In genomic region chr4:22514431-22514830, GRCh38 we compare ENCODE assay signal across 8 cellular contexts. TPM values are rescaled to one million over a fixed set of nuclear protein-coding genes. Genes with fewer than 3 reads are reported as not detected.
DNase-seq lines count a peak whose midpoint lies in the region; ATAC-seq and TF ChIP-seq lines count a peak whose summit lies in the region.

No MANE protein-coding gene starts in this region.

- no peak for ATAC-seq in left lobe of liver
- ATAC-seq in stimulated activated memory B cell treated with anti-CD40 and anti-IgM and Interleukin-4, amounts not matched to agents 10 μg/mL and 1 μg/mL and 100 μg/mL, for 72 hours = no peak

- no peak overlapping the region for H3K27ac Mint-ChIP-seq in activated CD4-positive, alpha-beta T cell treated with anti-CD3 and anti-CD28 coated beads, Interleukin-2, amount 10 ng/mL, durations not matched to agents 7 days and 5 days
- H3K27ac Mint-ChIP-seq in stimulated activated memory B cell treated with anti-CD40 and anti-IgM and Interleukin-4, amounts not matched to agents 10 μg/mL and 1 μg/mL and 100 μg/mL, for 72 hours = no peak overlapping the region

- H3K36me3 ChIP-seq in adipocyte (ENCODE audit: control insufficient read depth, insufficient read depth, low read length, severe bottlenecking) (no peaks in the 10 kb centered on the region), suprapubic skin (no peaks in the 10 kb centered on the region)

- H3K27ac ChIP-seq in suprapubic skin = no peak overlapping the region

- CTCF ChIA-PET in activated CD4-positive, alpha-beta T cell treated with anti-CD3 and anti-CD28 coated beads, Interleukin-2, amount 10 ng/mL, durations not matched to agents 7 days and 5 days (lab: Charles Lee) = no interaction called here

- H3K9me3 Mint-ChIP-seq in activated CD4-positive, alpha-beta T cell treated with anti-CD3 and anti-CD28 coated beads, Interleukin-2, amount 10 ng/mL, durations not matched to agents 7 days and 5 days = no peaks in the 10 kb centered on the region
- peaks cover 6% of the 10 kb centered on the region for H3K9me3 Mint-ChIP-seq in stimulated activated memory B cell treated with anti-CD40 and anti-IgM and Interleukin-4, amounts not matched to agents 10 μg/mL and 1 μg/mL and 100 μg/mL, for 72 hours

- H3K4me3 ChIP-seq in adipocyte (ENCODE audit: low read length) = peak overlapping the region; percentile 82
- peak overlapping the region; percentile 65 for H3K4me3 ChIP-seq in suprapubic skin

- H3K9me3 ChIP-seq in adipocyte (ENCODE audit: control insufficient read depth, low read length) = no peaks in the 10 kb centered on the region
- H3K9me3 ChIP-seq in suprapubic skin = no peaks in the 10 kb centered on the region

- WGBS in suprapubic skin = 16% methylated on average over 5 of the region's 5 CpGs

- TF ChIP-seq POLR2A in suprapubic skin (IDR thresholded peaks at IDR 0.05) = no peak

- peak overlapping the region; percentile 75 for H3K9ac ChIP-seq in adipocyte (ENCODE audit: low read length)

- TF ChIP-seq EP300 in suprapubic skin (IDR thresholded peaks at IDR 0.05) = no peak

- peaks cover 12% of the 10 kb centered on the region for H3K4me1 Mint-ChIP-seq in activated CD4-positive, alpha-beta T cell treated with anti-CD3 and anti-CD28 coated beads, Interleukin-2, amount 10 ng/mL, durations not matched to agents 7 days and 5 days
- peaks cover 11% of the 10 kb centered on the region for H3K4me1 Mint-ChIP-seq in stimulated activated memory B cell treated with anti-CD40 and anti-IgM and Interleukin-4, amounts not matched to agents 10 μg/mL and 1 μg/mL and 100 μg/mL, for 72 hours

- H3K27me3 Mint-ChIP-seq in activated CD4-positive, alpha-beta T cell treated with anti-CD3 and anti-CD28 coated beads, Interleukin-2, amount 10 ng/mL, durations not matched to agents 7 days and 5 days = peaks cover 8% of the 10 kb centered on the region
- H3K27me3 Mint-ChIP-seq in stimulated activated memory B cell treated with anti-CD40 and anti-IgM and Interleukin-4, amounts not matched to agents 10 μg/mL and 1 μg/mL and 100 μg/mL, for 72 hours = peaks cover 36% of the 10 kb centered on the region

- peaks cover 13% of the 10 kb centered on the region for H3K4me1 ChIP-seq in adipocyte (ENCODE audit: control insufficient read depth, insufficient read depth, low read length)
- H3K4me1 ChIP-seq in suprapubic skin = peaks cover 19% of the 10 kb centered on the region

- DNase-seq in activated CD4-positive, alpha-beta T cell treated with anti-CD3 and anti-CD28 coated beads, Interleukin-2, amount 10 ng/mL, durations not matched to agents 7 days and 5 days = no peak
- DNase-seq in activated CD4-positive, alpha-beta T cell treated with anti-CD3 and anti-CD28 coated beads, Interleukin-2, amount 50 U/mL, for 48 hours = no peak
- peak; percentile 61 for DNase-seq in adipocyte (ENCODE audit: low read depth)
- DNase-seq in iris pigment epithelial cell (ENCODE audit: low read depth) = peak; percentile 24
- DNase-seq in suprapubic skin (ENCODE audit: low spot score in 2 of 2) = no peak
- DNase-seq in AML-193 (lab: John Stamatoyannopoulos, UW) = no peak
- DNase-seq in left lobe of liver (ENCODE audit: low spot score) = no peak

- POLR2A ChIA-PET in activated CD4-positive, alpha-beta T cell treated with anti-CD3 and anti-CD28 coated beads, Interleukin-2, amount 10 ng/mL, durations not matched to agents 7 days and 5 days (lab: Charles Lee) = no interaction called here

- peak overlapping the region; percentile 92 for H3K4me3 Mint-ChIP-seq in activated CD4-positive, alpha-beta T cell treated with anti-CD3 and anti-CD28 coated beads, Interleukin-2, amount 10 ng/mL, durations not matched to agents 7 days and 5 days
- no peak overlapping the region for H3K4me3 Mint-ChIP-seq in stimulated activated memory B cell treated with anti-CD40 and anti-IgM and Interleukin-4, amounts not matched to agents 10 μg/mL and 1 μg/mL and 100 μg/mL, for 72 hours

- no peaks in the 10 kb centered on the region for H3K27me3 ChIP-seq in adipocyte (replicated peaks; ENCODE audit: control insufficient read depth, insufficient read depth, low read length)
- no peaks in the 10 kb centered on the region for H3K27me3 ChIP-seq in suprapubic skin

- no peaks in the 10 kb centered on the region for H3K36me3 Mint-ChIP-seq in activated CD4-positive, alpha-beta T cell treated with anti-CD3 and anti-CD28 coated beads, Interleukin-2, amount 10 ng/mL, durations not matched to agents 7 days and 5 days (ENCODE audit: low read depth)
- no peaks in the 10 kb centered on the region for H3K36me3 Mint-ChIP-seq in stimulated activated memory B cell treated with anti-CD40 and anti-IgM and Interleukin-4, amounts not matched to agents 10 μg/mL and 1 μg/mL and 100 μg/mL, for 72 hours

- no peak for TF ChIP-seq CTCF in suprapubic skin (IDR thresholded peaks at IDR 0.05)

RNA-seq across cellular contexts. Expression of gene ADGRA3, which starts 1.4 kb away (rescaled TPM):
- 1 to 10 TPM; 2.6 to 3.2 TPM for total RNA-seq in activated CD4-positive, alpha-beta T cell treated with anti-CD3 and anti-CD28 coated beads, Interleukin-2, amount 10 ng/mL, durations not matched to agents 7 days and 5 days
- total RNA-seq in suprapubic skin = 10 to 100 TPM; 10.4 to 32.2 (median 19.8) TPM
- 73.5 TPM for total RNA-seq in left lobe of liver

Comparison
In these comparisons a context has a peak if more than half of its experiments do, and no peak if none do; other contexts are left out.
1. DNase-seq: peak in adipocyte (single experiment) and iris pigment epithelial cell (single experiment); none in activated CD4-positive, alpha-beta T cell treated with anti-CD3 and anti-CD28 coated beads, Interleukin-2, amount 10 ng/mL, durations not matched to agents 7 days and 5 days (single experiment), activated CD4-positive, alpha-beta T cell treated with anti-CD3 and anti-CD28 coated beads, Interleukin-2, amount 50 U/mL, for 48 hours (0 of 2), suprapubic skin (0 of 2), AML-193 (0 of 2) and left lobe of liver (single experiment).